ENCODE assay signal across 10 cellular contexts in the genomic region with DNA sequence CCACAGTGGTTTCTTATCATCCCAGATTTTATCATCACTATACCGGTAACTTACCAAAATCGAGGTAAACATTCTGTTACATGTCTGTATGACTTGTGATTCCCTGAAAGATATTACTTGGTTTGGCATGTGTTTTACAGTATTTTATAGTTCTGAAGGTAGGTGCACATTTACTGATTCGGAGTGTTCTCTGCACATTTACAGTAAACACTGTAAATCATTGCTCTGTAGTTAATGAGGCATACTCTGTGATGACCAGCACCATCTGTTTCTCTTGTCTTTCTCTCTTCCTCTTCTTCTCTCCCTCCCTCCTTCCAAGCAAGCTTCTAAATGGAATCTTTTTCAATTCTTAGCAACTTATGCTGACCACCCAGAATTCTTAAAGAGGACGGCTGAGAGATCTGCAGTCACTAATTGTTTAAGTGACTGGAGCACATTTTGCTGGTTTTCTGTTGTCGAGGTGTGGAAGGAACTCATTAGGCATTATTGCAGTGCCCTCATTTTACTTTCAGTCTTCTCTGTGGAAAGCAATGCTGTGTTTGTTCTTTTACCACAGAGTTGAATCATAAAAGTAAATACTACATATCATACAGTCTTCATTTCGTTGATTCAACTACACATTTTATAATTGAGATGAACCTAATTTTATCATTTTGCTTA.
DNase-seq lines count a peak whose midpoint lies in the region; ATAC-seq and TF ChIP-seq lines count a peak whose summit lies in the region.
"Had no signal": no experiment of that assay in that cellular context is flagged by ENCODE, and none has a peak within 500 bp of the region (broad histone marks: within the 10 kb centered on the region; RNA-seq: fewer than 3 reads in every experiment).

No MANE protein-coding gene starts in this region.

- H3K27me3 ChIP-seq in BJ (ENCODE audit: control insufficient read depth, insufficient read depth, low read length) (no peaks in the 10 kb centered on the region), ovary (no peaks in the 10 kb centered on the region), endodermal cell (ENCODE audit: control insufficient read depth, insufficient read depth, low read length, poor library complexity, severe bottlenecking) (no peaks in the 10 kb centered on the region)

- CTCF ChIA-PET in BJ (lab: Yijun Ruan, JAX): no interaction called here

- H3K4me3 Mint-ChIP-seq in memory B cell (no peak overlapping the region), endodermal cell (no peak overlapping the region)

- intact Hi-C loops in ovary (cut with DNase I): no loop called here

- peaks cover 47% of the 10 kb centered on the region for H3K4me1 Mint-ChIP-seq in memory B cell
- peaks cover 9% of the 10 kb centered on the region for H3K4me1 Mint-ChIP-seq in endodermal cell

- H3K4me1 ChIP-seq in ovary (ENCODE audit: insufficient read depth) (peaks cover 2% of the 10 kb centered on the region), endodermal cell (ENCODE audit: control insufficient read depth, insufficient read depth, low read length) (no peaks in the 10 kb centered on the region)

- H3K36me3 Mint-ChIP-seq in memory B cell (peaks cover 27% of the 10 kb centered on the region), endodermal cell (ENCODE audit: low read depth) (no peaks in the 10 kb centered on the region)

- H3K9me3 ChIP-seq in ovary (no peaks in the 10 kb centered on the region), endodermal cell (ENCODE audit: control insufficient read depth, low read length) (no peaks in the 10 kb centered on the region)

- H3K27ac ChIP-seq in VCaP: peak overlapping the region; percentile 87
- H3K27ac ChIP-seq in ovary: no peak overlapping the region
- H3K27ac ChIP-seq in endodermal cell (ENCODE audit: low read depth, low read length): no peak overlapping the region
- H3K27ac ChIP-seq: KMS-11 had no signal

- TF ChIP-seq CTCF in BJ (IDR thresholded peaks at IDR 0.05; ENCODE audit: insufficient read depth, low read depth, low read length) (no peak), VCaP (conservative IDR thresholded peaks at IDR 0.05) (no peak), ovary (IDR thresholded peaks at IDR 0.05) (no peak), endodermal cell (conservative IDR thresholded peaks at IDR 0.05) (no peak)

- TF ChIP-seq POLR2A in ovary (IDR thresholded peaks at IDR 0.05): no peak

- H3K4me3 ChIP-seq in BJ (ENCODE audit: low read depth, low read length) (peak overlapping the region; percentile 17; the same call in 1 of the 2 replicates), ovary (no peak overlapping the region), endodermal cell (ENCODE audit: low read length) (no peak overlapping the region)

- no peak overlapping the region for H3K9ac ChIP-seq in endodermal cell (ENCODE audit: extremely low read depth, low read length, poor library complexity, severe bottlenecking)
- H3K9ac ChIP-seq: KMS-11 had no signal

- H3K27ac Mint-ChIP-seq in memory B cell (peak overlapping the region; percentile 32), endodermal cell (no peak overlapping the region)

- no peak for TF ChIP-seq EP300 in ovary (IDR thresholded peaks at IDR 0.05)

- 50 to 59% (median 55%) methylated on average over 6 of the region's 6 CpGs for WGBS in ovary, 3 donors
- 87 to 93% methylated on average over 3 to 6 of the region's 6 CpGs for WGBS in endodermal cell (ENCODE audit: insufficient coverage in 1 of 2, insufficient read length in 1 of 2), 2 experiments

- DNase-seq in BJ (ENCODE audit: low read depth) (no peak), memory B cell (ENCODE audit: low spot score in 2 of 2) (no peak), ovary (no peak), endodermal cell (no peak), medulla oblongata (ENCODE audit: extremely low spot score) (no peak), cortex of kidney (lab: John Stamatoyannopoulos, UW) (no peak)
- DNase-seq: posterior cingulate gyrus had no signal

- H3K9me3 Mint-ChIP-seq in memory B cell (peaks cover 2% of the 10 kb centered on the region), endodermal cell (peaks cover 4% of the 10 kb centered on the region)

- POLR2A ChIA-PET in BJ (lab: Charles Lee): no interaction called here

- H3K36me3 ChIP-seq in BJ (ENCODE audit: control insufficient read depth, insufficient read depth, low read length) (no peaks in the 10 kb centered on the region), ovary (no peaks in the 10 kb centered on the region), endodermal cell (ENCODE audit: control insufficient read depth, insufficient read depth, low read length) (no peaks in the 10 kb centered on the region)

- ATAC-seq in GM21381 (IDR thresholded peaks at IDR 0.05; ENCODE audit: unreplicated experiment) (peak; percentile 60), memory B cell (ENCODE audit: low read depth) (no peak)

- H3K27me3 Mint-ChIP-seq in memory B cell (no peaks in the 10 kb centered on the region), endodermal cell (ENCODE audit: insufficient read depth) (no peaks in the 10 kb centered on the region)
